1 cellular context compared by ENCODE assay signal in genomic region chr10:92240289-92241157, GRCh38.
TF ChIP-seq lines count a peak whose summit lies in the region.

No MANE protein-coding gene starts in this region.

TF ChIP-seq in K562, 482 proteins besides CTCF, POLR2A, EP300 and RAD21 (continued from another document and continues in another):
- TF ChIP-seq ZKSCAN8 (CRISPR knock-in tag; IDR thresholded peaks at IDR 0.05): no peak
- TF ChIP-seq RBFOX2 (IDR thresholded peaks at IDR 0.05; ENCODE audit: low read depth, low read length): peak; percentile 56
- TF ChIP-seq ZBTB11 (CRISPR knock-in tag; IDR thresholded peaks at IDR 0.05): peak in 1 of 3 experiments; percentile 35; a peak in 1 of 6 replicates
- no peak for TF ChIP-seq JUND (IDR thresholded peaks at IDR 0.05; ENCODE audit: borderline replicate concordance, low read depth, low read length)
- no peak for TF ChIP-seq JUND (tag; IDR thresholded peaks at IDR 0.05; ENCODE audit: borderline replicate concordance, low read depth, low read length)
- no peak for TF ChIP-seq KLF16 (IDR thresholded peaks at IDR 0.05)
- no peak for TF ChIP-seq CHAMP1 (IDR thresholded peaks at IDR 0.05)
- peak; percentile 41 for TF ChIP-seq POLR2B (IDR thresholded peaks at IDR 0.05; ENCODE audit: low read depth, partially characterized antibody)
- TF ChIP-seq CLOCK (CRISPR knock-in tag; IDR thresholded peaks at IDR 0.05; ENCODE audit: borderline replicate concordance): no peak
- peak; percentile 38; the same call in 1 of the 2 replicates for TF ChIP-seq GTF2E2 (tag; IDR thresholded peaks at IDR 0.05)
- TF ChIP-seq DMBX1 (CRISPR knock-in tag; IDR thresholded peaks at IDR 0.05; ENCODE audit: borderline replicate concordance): peak; percentile 22; the same call in 1 of the 2 replicates
- 0 out of 2 replicates have a peak, but pooled peaks have one; percentile 41 for TF ChIP-seq DDX20 (tag; IDR thresholded peaks at IDR 0.05; ENCODE audit: low read depth)
- TF ChIP-seq POLR2H (tag; IDR thresholded peaks at IDR 0.05; ENCODE audit: low read depth): peak; percentile 90
- TF ChIP-seq MEF2D (tag; conservative IDR thresholded peaks at IDR 0.05; ENCODE audit: low read depth): 0 out of 2 replicates have a peak, but pooled peaks have one; percentile 36
- TF ChIP-seq KLF1 (tag; IDR thresholded peaks at IDR 0.05): no peak
- TF ChIP-seq HDAC8 (tag; IDR thresholded peaks at IDR 0.05): 0 out of 2 replicates have a peak, but pooled peaks have one; percentile 53
- 0 out of 2 replicates have a peak, but pooled peaks have one; percentile 41 for TF ChIP-seq NKRF (IDR thresholded peaks at IDR 0.05; ENCODE audit: borderline replicate concordance)
- TF ChIP-seq MYC (IDR thresholded peaks at IDR 0.05; ENCODE audit: low read depth, low read length): no peak
- TF ChIP-seq MYC (CRISPR knock-in tag; IDR thresholded peaks at IDR 0.05; ENCODE audit: borderline replicate concordance, low read depth): no peak
- peak; percentile 80 for TF ChIP-seq GABPA (tag; conservative IDR thresholded peaks at IDR 0.05; ENCODE audit: low read depth)
- peak; percentile 64 to 65; a peak in 3 of 4 replicates for TF ChIP-seq FOXK2 (conservative IDR thresholded peaks at IDR 0.05 in 1 of 2, IDR thresholded peaks at IDR 0.05 in 1 of 2; ENCODE audit: low read depth in 2 of 2)
- no peak for TF ChIP-seq NR2C1 (IDR thresholded peaks at IDR 0.05)
- peak; percentile 48; the same call in 1 of the 2 replicates for TF ChIP-seq NR2C1 (tag; IDR thresholded peaks at IDR 0.05)
- TF ChIP-seq TAF7 (tag; IDR thresholded peaks at IDR 0.05): peak; percentile 50
- peak; percentile 59 for TF ChIP-seq ZBTB40 (IDR thresholded peaks at IDR 0.05)
- no peak for TF ChIP-seq ZBTB40 (CRISPR knock-in tag; IDR thresholded peaks at IDR 0.05)
- TF ChIP-seq ZNF766 (CRISPR knock-in tag; conservative IDR thresholded peaks at IDR 0.05): peak; percentile 81
- no peak for TF ChIP-seq KHSRP (IDR thresholded peaks at IDR 0.05)
- TF ChIP-seq MBD1 (CRISPR knock-in tag; IDR thresholded peaks at IDR 0.05): peak; percentile 43; the same call in 1 of the 2 replicates
- TF ChIP-seq GABPB2 (CRISPR knock-in tag; conservative IDR thresholded peaks at IDR 0.05): no peak
- TF ChIP-seq CREB3 (tag; conservative IDR thresholded peaks at IDR 0.05; ENCODE audit: low read depth): peak; percentile 73; the same call in 1 of the 2 replicates
- peak; percentile 42; the same call in 1 of the 2 replicates for TF ChIP-seq C11orf30 (IDR thresholded peaks at IDR 0.05; ENCODE audit: low read depth)
- TF ChIP-seq ZNF644 (tag; IDR thresholded peaks at IDR 0.05; ENCODE audit: low read depth): peak; percentile 72; the same call in 1 of the 2 replicates
